Comparison of ENCODE assay signal across 20 cellular contexts in the genomic region with DNA sequence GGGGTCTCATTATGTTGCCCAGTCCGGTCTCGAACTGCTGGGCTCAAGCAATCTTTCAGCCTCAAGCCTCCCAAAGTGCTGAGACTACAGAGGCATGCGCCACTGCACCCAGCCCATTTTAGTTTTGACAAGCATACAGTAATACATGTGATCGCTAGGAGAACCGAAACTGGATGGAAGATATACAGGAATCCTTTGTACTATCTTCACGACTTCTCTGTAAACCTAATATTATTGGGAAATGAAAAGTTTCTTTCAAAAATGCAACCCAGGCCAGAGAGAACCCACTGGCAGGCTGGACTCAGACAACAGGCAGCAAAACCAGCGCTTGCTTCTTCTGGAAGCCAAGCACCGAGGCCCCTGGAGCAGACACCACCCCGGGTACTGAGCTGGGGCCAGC. TPM values are rescaled to one million over a fixed set of nuclear protein-coding genes. Genes with fewer than 3 reads are reported as not detected.
DNase-seq lines count a peak whose midpoint lies in the region; ATAC-seq and TF ChIP-seq lines count a peak whose summit lies in the region.
"Had no signal": no experiment of that assay in that cellular context is flagged by ENCODE, and none has a peak within 500 bp of the region (broad histone marks: within the 10 kb centered on the region; RNA-seq: fewer than 3 reads in every experiment).

No MANE protein-coding gene starts in this region.

- no peaks in the 10 kb centered on the region for H3K27me3 Mint-ChIP-seq in T-helper 1 cell treated with Interleukin-12 subunit alpha and Interleukin-12 subunit beta and Interleukin-4 antibody, amounts not matched to agents 30 μg/mL and 1 μg/mL, for 36 hours (ENCODE audit: low read depth)
- no peaks in the 10 kb centered on the region for H3K27me3 Mint-ChIP-seq in CD4-positive, alpha-beta T cell
- no peaks in the 10 kb centered on the region for H3K27me3 Mint-ChIP-seq in activated naive CD8-positive, alpha-beta T cell
- no peaks in the 10 kb centered on the region for H3K27me3 Mint-ChIP-seq in neural crest cell (ENCODE audit: low read depth)

- H3K4me1 Mint-ChIP-seq in T-helper 1 cell treated with Interleukin-12 subunit alpha and Interleukin-12 subunit beta and Interleukin-4 antibody, amounts not matched to agents 30 μg/mL and 1 μg/mL, for 36 hours (ENCODE audit: low read depth): peaks cover 35% of the 10 kb centered on the region
- peaks cover 32% of the 10 kb centered on the region for H3K4me1 Mint-ChIP-seq in CD4-positive, alpha-beta T cell (ENCODE audit: low read depth)
- H3K4me1 Mint-ChIP-seq in activated naive CD8-positive, alpha-beta T cell (ENCODE audit: low read depth): peaks cover 61% of the 10 kb centered on the region
- H3K4me1 Mint-ChIP-seq in neural crest cell: peaks cover 6% of the 10 kb centered on the region

- no peak overlapping the region for H3K4me3 ChIP-seq in right atrium auricular region
- H3K4me3 ChIP-seq: lung, ovary had no signal

- peaks cover 53% of the 10 kb centered on the region for H3K36me3 ChIP-seq in right atrium auricular region
- H3K36me3 ChIP-seq: ovary had no signal

- CTCF ChIA-PET in CD4-positive, alpha-beta T cell (lab: Charles Lee): no interaction called here

- peak overlapping the region; percentile 94 for H3K27ac Mint-ChIP-seq in T-helper 1 cell treated with Interleukin-12 subunit alpha and Interleukin-12 subunit beta and Interleukin-4 antibody, amounts not matched to agents 30 μg/mL and 1 μg/mL, for 36 hours
- peak overlapping the region; percentile 49 for H3K27ac Mint-ChIP-seq in CD4-positive, alpha-beta T cell
- peak overlapping the region; percentile 96 for H3K27ac Mint-ChIP-seq in activated naive CD8-positive, alpha-beta T cell
- H3K27ac Mint-ChIP-seq in neural crest cell (ENCODE audit: unreplicated experiment): peak overlapping the region; percentile 50

- no peak for TF ChIP-seq CTCF in CD4-positive, alpha-beta T cell (IDR thresholded peaks at IDR 0.05)
- TF ChIP-seq CTCF in neural crest cell (conservative IDR thresholded peaks at IDR 0.05) (no peak), right atrium auricular region (IDR thresholded peaks at IDR 0.05) (no peak)

- no peak overlapping the region for H3K27ac ChIP-seq in CD4-positive, alpha-beta T cell (ENCODE audit: low read depth, low read length)
- no peak overlapping the region for H3K27ac ChIP-seq in right atrium auricular region
- H3K27ac ChIP-seq: 22Rv1, foreskin keratinocyte, ovary had no signal

- no peak for DNase-seq in T-helper 1 cell
- no peak for DNase-seq in CD4-positive, alpha-beta T cell
- no peak for DNase-seq in neural crest cell (ENCODE audit: low read depth, low spot score)
- DNase-seq in right atrium auricular region (ENCODE audit: low spot score): no peak
- DNase-seq in NCI-H748 treated with DMSO at 0.1 percent for 48 hours (lab: John Stamatoyannopoulos, UW): no peak
- DNase-seq in stimulated activated naive CD4-positive, alpha-beta T cell treated with Interleukin-2 at 50 U/mL for 16 hours (lab: John Stamatoyannopoulos, UW): no peak
- DNase-seq: activated effector memory CD4-positive, alpha-beta T cell treated with Interleukin-2 at 50 U/mL for 16 hours; BE2C; erythroblast; foreskin keratinocyte; KG1; NCI-H1694 treated with DMSO at 0.1 percent for 48 hours; NCI-H774; ovary; trophoblast cell had no signal

- H3K36me3 Mint-ChIP-seq in T-helper 1 cell treated with Interleukin-12 subunit alpha and Interleukin-12 subunit beta and Interleukin-4 antibody, amounts not matched to agents 30 μg/mL and 1 μg/mL, for 36 hours (ENCODE audit: low read depth): peaks cover 34% of the 10 kb centered on the region
- H3K36me3 Mint-ChIP-seq in CD4-positive, alpha-beta T cell (ENCODE audit: low read depth): peaks cover 55% of the 10 kb centered on the region
- peaks cover 2% of the 10 kb centered on the region for H3K36me3 Mint-ChIP-seq in activated naive CD8-positive, alpha-beta T cell
- H3K36me3 Mint-ChIP-seq in neural crest cell (ENCODE audit: low read depth): peaks cover 3% of the 10 kb centered on the region

- no peaks in the 10 kb centered on the region for H3K9me3 ChIP-seq in CD4-positive, alpha-beta T cell (ENCODE audit: control insufficient read depth, low read length)
- H3K9me3 ChIP-seq in right atrium auricular region: no peaks in the 10 kb centered on the region
- H3K9me3 ChIP-seq: BE2C, ovary had no signal

- ATAC-seq in CD4-positive, alpha-beta T cell (ENCODE audit: poor library complexity): no peak
- ATAC-seq: foreskin keratinocyte, HCT116 had no signal

- H3K4me1 ChIP-seq in right atrium auricular region: peaks cover 0 to 20% of the 10 kb centered on the region in 2 donors
- H3K4me1 ChIP-seq: BE2C, foreskin keratinocyte had no signal

- H3K9me3 Mint-ChIP-seq in T-helper 1 cell treated with Interleukin-12 subunit alpha and Interleukin-12 subunit beta and Interleukin-4 antibody, amounts not matched to agents 30 μg/mL and 1 μg/mL, for 36 hours: no peaks in the 10 kb centered on the region
- H3K9me3 Mint-ChIP-seq in CD4-positive, alpha-beta T cell: no peaks in the 10 kb centered on the region
- H3K9me3 Mint-ChIP-seq in activated naive CD8-positive, alpha-beta T cell (ENCODE audit: low read depth): no peaks in the 10 kb centered on the region
- no peaks in the 10 kb centered on the region for H3K9me3 Mint-ChIP-seq in neural crest cell

- no peaks in the 10 kb centered on the region for H3K27me3 ChIP-seq in CD4-positive, alpha-beta T cell (ENCODE audit: control insufficient read depth, insufficient read depth, low read length)
- no peaks in the 10 kb centered on the region for H3K27me3 ChIP-seq in right atrium auricular region
- H3K27me3 ChIP-seq: BE2C, foreskin keratinocyte, ovary had no signal

- H3K4me3 Mint-ChIP-seq in T-helper 1 cell treated with Interleukin-12 subunit alpha and Interleukin-12 subunit beta and Interleukin-4 antibody, amounts not matched to agents 30 μg/mL and 1 μg/mL, for 36 hours: no peak overlapping the region
- no peak overlapping the region for H3K4me3 Mint-ChIP-seq in CD4-positive, alpha-beta T cell
- H3K4me3 Mint-ChIP-seq in activated naive CD8-positive, alpha-beta T cell: peak overlapping the region; percentile 63
- no peak overlapping the region for H3K4me3 Mint-ChIP-seq in neural crest cell

- intact Hi-C loops in CD4-positive, alpha-beta T cell (cut with DNase I, micrococcal nuclease): no loop called here

- POLR2A ChIA-PET in CD4-positive, alpha-beta T cell (lab: Charles Lee): interaction anchor here (1.1 to 1.4 kb wide), 4 partner anchors 9 to 100 kb away, joined by 4 to 6 read pairs (median 4); a partner anchor contains a TSS

RNA-seq across cellular contexts. Expression of a gene that starts 9.4 kb away (rescaled TPM):
- 1 to 10 TPM; 7.7 TPM for total RNA-seq in CD4-positive, alpha-beta T cell
- 37.9 and 38.1 TPM in 2 replicates for total RNA-seq in neural crest cell
- total RNA-seq in right atrium auricular region: 10 to 100 TPM; 47.9 to 61.4 TPM

RNA-seq across cellular contexts. Expression of a gene that starts 40.4 kb away (rescaled TPM):
- 10 to 100 TPM; 37.5 to 41.0 TPM for total RNA-seq in CD4-positive, alpha-beta T cell
- total RNA-seq in neural crest cell (1.2 TPM in 2 replicates), right atrium auricular region (10 to 100 TPM; 32.4 to 86.3 TPM)

Comparison
In these comparisons a context has a peak if more than half of its experiments do, and no peak if none do; other contexts are left out.
1. RNA of a gene that starts 40.4 kb away (total RNA-seq): 32.4 to 86.3 TPM in right atrium auricular region and 37.5 to 41.0 TPM in CD4-positive, alpha-beta T cell; 1.2 TPM in neural crest cell; every median in the first group is over 10 times any median in the second.
2. Peak in every context shown above with its lines, with median percentiles within 50 percentile points of each other: H3K27ac Mint-ChIP-seq.